In the genomic region with DNA sequence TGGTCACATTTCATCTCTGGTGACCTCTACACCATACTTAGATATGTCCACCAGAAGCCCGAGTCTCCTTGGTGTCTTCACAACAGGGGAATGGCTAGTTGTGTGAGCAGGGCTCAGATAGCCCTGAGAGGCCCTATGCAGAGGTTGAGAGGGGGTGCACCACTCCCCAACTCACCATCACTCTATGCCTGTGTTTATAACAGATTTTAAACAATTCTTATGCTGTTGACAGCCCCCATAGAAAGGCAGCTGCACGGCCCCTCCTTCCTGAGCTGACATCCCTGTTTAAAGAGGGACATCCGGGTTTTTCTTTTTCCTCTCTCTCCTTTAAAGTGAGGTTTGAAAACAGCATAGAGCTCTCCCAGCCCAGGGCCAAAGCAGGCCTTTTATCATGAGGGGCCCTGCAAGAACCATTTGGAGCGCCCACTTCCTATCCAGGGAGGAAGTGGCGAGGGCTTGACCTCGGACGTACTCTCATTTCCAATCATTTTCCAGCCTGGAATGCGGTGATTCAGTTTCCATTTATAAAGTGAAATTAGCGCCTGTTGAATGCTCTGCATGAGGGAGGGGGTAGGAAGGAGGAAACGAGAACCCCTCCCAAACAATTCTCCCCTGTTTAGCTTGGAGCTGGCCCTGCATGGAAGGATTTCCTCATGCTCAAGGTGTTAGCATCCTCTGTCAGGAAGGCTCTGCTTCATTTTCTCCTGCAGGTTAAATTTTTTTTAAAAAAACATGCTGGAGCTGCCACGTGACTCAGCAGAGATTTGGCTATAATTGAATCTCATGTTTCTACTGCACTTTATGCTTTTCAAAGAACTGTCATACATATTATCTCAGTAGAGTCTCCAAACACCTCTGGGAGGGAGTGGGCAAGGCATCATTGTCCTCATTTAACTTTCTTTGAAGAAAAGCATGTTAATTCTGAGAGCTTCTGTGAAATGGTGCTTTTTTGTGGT, we compare ENCODE assay signal across 18 cellular contexts.
DNase-seq lines count a peak whose midpoint lies in the region; ATAC-seq lines count a peak whose summit lies in the region.
"Had no signal": no experiment of that assay in that cellular context is flagged by ENCODE, and none has a peak within 500 bp of the region (broad histone marks: within the 10 kb centered on the region; RNA-seq: fewer than 3 reads in every experiment).

No MANE protein-coding gene starts in this region.

- no peaks in the 10 kb centered on the region for H3K79me1 ChIP-seq in neuronal stem cell (ENCODE audit: low read depth, low read length)

- DNase-seq in NCI-H226 (peak; percentile 13), dermis microvascular lymphatic vessel endothelial cell (ENCODE audit: low read depth in 2 of 2) (peak; percentile 79 to 92), kidney tubule cell (ENCODE audit: low spot score) (peak; percentile 32), neuronal stem cell (ENCODE audit: low spot score) (no peak), NCI-H2196 (lab: John Stamatoyannopoulos, UW; ENCODE audit: unreplicated experiment) (no peak), hypothalamus (lab: John Stamatoyannopoulos, UW) (no peak)
- no peak for DNase-seq in activated T-cell treated with anti-CD3 and anti-CD28 coated beads, Interleukin-2, amount 50 U/mL, for 48 hours
- DNase-seq: CD8-positive, alpha-beta T cell; DMS79 treated with DMSO at 0.1 percent for 48 hours; HFFc6; MM.1S; NCI-H1105 treated with DMSO at 0.1 percent for 48 hours; NCI-H187 treated with DMSO at 0.1 percent for 48 hours; NCI-H82; SHP77 treated with DMSO at 0.1 percent for 48 hours had no signal

- no peak overlapping the region for H2BK120ac ChIP-seq in neuronal stem cell (ENCODE audit: low read depth, low read length)

- H3K4me3 ChIP-seq in neuronal stem cell (ENCODE audit: low read length in 2 of 2), result no peak overlapping the region

- no peak overlapping the region for H3K9ac ChIP-seq in neuronal stem cell (ENCODE audit: low read depth, low read length, poor library complexity)

- peaks cover 2 to 5% of the 10 kb centered on the region in 2 donors for H3K4me1 ChIP-seq in neuronal stem cell (ENCODE audit: control insufficient read depth in 2 of 2, insufficient read depth in 1 of 2, low read depth in 1 of 2, low read length in 2 of 2)

- no peak overlapping the region for H3K18ac ChIP-seq in neuronal stem cell (ENCODE audit: low read length)

- no peak overlapping the region for H3K23ac ChIP-seq in neuronal stem cell (ENCODE audit: low read depth, low read length, poor library complexity)

- H3K36me3 ChIP-seq in neuronal stem cell (replicated peaks in 1 of 2; ENCODE audit: control insufficient read depth in 2 of 2, insufficient read depth in 2 of 2, low read length in 2 of 2), result no peaks in the 10 kb centered on the region

- no peak for ATAC-seq in GM19328 (IDR thresholded peaks at IDR 0.05; ENCODE audit: unreplicated experiment)
- ATAC-seq: CD8-positive, alpha-beta T cell; Panc1 had no signal

- H3K27me3 ChIP-seq in neuronal stem cell (ENCODE audit: control insufficient read depth in 3 of 3, insufficient read depth in 3 of 3, low read depth in 1 of 3, low read length in 3 of 3), result no peaks in the 10 kb centered on the region

- WGBS in neuronal stem cell (ENCODE audit: extremely low coverage in 2 of 2, insufficient read length in 2 of 2, insufficient replicate concordance in 1 of 2), 2 donors, result no CpG with 5 or more reads among the region's 11 CpGs

- H2BK12ac ChIP-seq in neuronal stem cell (ENCODE audit: low read length), result no peak overlapping the region

- H3K4ac ChIP-seq in neuronal stem cell (ENCODE audit: low read length), result no peak overlapping the region

- H3K14ac ChIP-seq in neuronal stem cell (ENCODE audit: low read length), result no peak overlapping the region

- H3K4me2 ChIP-seq in neuronal stem cell (ENCODE audit: insufficient read depth, low read length, poor library complexity, severe bottlenecking), result no peak overlapping the region

- H3K9me3 ChIP-seq in neuronal stem cell (replicated peaks in 1 of 2; ENCODE audit: control insufficient read depth in 2 of 2, insufficient read depth in 1 of 2, low read depth in 1 of 2, low read length in 2 of 2), result peaks cover 0 to 2% of the 10 kb centered on the region in 2 donors

- no peak overlapping the region for H3K27ac ChIP-seq in neuronal stem cell (replicated peaks; ENCODE audit: low read length)
- H3K27ac ChIP-seq: HL-60 had no signal

- no peak overlapping the region for H4K91ac ChIP-seq in neuronal stem cell (ENCODE audit: low read depth, low read length, poor library complexity)

- no peak overlapping the region for H2AK5ac ChIP-seq in neuronal stem cell (ENCODE audit: low read depth, low read length)

- H2BK15ac ChIP-seq in neuronal stem cell (ENCODE audit: low read length), result no peak overlapping the region

- H4K8ac ChIP-seq in neuronal stem cell (ENCODE audit: low read depth, low read length), result no peak overlapping the region

- H2BK5ac ChIP-seq in neuronal stem cell (ENCODE audit: low read length), result no peak overlapping the region

- peak overlapping the region; percentile 88 for H2AFZ ChIP-seq in neuronal stem cell (ENCODE audit: low read length)

Comparison
In these comparisons a context has a peak if more than half of its experiments do, and no peak if none do; other contexts are left out.
1. DNase-seq: peak in NCI-H226 (single experiment), dermis microvascular lymphatic vessel endothelial cell (2 of 2) and kidney tubule cell (single experiment); none in neuronal stem cell (single experiment), NCI-H2196 (single experiment), activated T-cell treated with anti-CD3 and anti-CD28 coated beads, Interleukin-2, amount 50 U/mL, for 48 hours (0 of 2) and hypothalamus (0 of 51).